8 cellular contexts compared by ENCODE assay signal in genomic region chr12:2812290-2813213, GRCh38. TPM values are rescaled to one million over a fixed set of nuclear protein-coding genes. Genes with fewer than 3 reads are reported as not detected.
DNase-seq lines count a peak whose midpoint lies in the region; TF ChIP-seq lines count a peak whose summit lies in the region.

Gene ITFG2, plus strand, starts transcription at chr12:2812668. Its CDS starts 93 bp downstream, at chr12:2812761.

- peak within 1 kb of the TSS; percentile 75 for H3K4me3 ChIP-seq in HFF-Myc (replicated peaks; ENCODE audit: low read depth, low read length)
- peak within 1 kb of the TSS; percentile 73 for H3K4me3 ChIP-seq in neuron (ENCODE audit: low read length)
- peak within 1 kb of the TSS; percentile 77 to 99 (median 91) for H3K4me3 ChIP-seq in subcutaneous abdominal adipose tissue (ENCODE audit: low read depth in 1 of 5, low read length in 5 of 5)

- H3K36me3 ChIP-seq in neuron (ENCODE audit: insufficient read depth, low read length) (peaks cover 3% of the 10 kb centered on the region), subcutaneous abdominal adipose tissue (ENCODE audit: control insufficient read depth in 5 of 5, insufficient read depth in 5 of 5, low read length in 5 of 5) (peaks cover 0 to 16% (median 6%) of the 10 kb centered on the region in 5 donors)

- no peaks in the 10 kb centered on the region for H3K27me3 ChIP-seq in neuron (ENCODE audit: insufficient read depth, low read length)
- H3K27me3 ChIP-seq in subcutaneous abdominal adipose tissue (ENCODE audit: control insufficient read depth in 5 of 5, insufficient read depth in 4 of 5, low read length in 5 of 5), result no peaks in the 10 kb centered on the region

- H3K4me1 Mint-ChIP-seq in activated naive CD4-positive, alpha-beta T cell treated with anti-CD3 and anti-CD28 coated beads for 36 hours (ENCODE audit: low read depth), result peaks cover 25% of the 10 kb centered on the region

- H3K4me1 ChIP-seq in neuron (ENCODE audit: insufficient read depth, low read length) (peaks cover 11% of the 10 kb centered on the region), subcutaneous abdominal adipose tissue (ENCODE audit: control insufficient read depth in 5 of 5, insufficient read depth in 5 of 5, low read length in 5 of 5) (peaks cover 7 to 27% (median 22%) of the 10 kb centered on the region in 5 donors)

- H3K9me3 ChIP-seq in neuron (ENCODE audit: low read length), result no peaks in the 10 kb centered on the region
- H3K9me3 ChIP-seq in subcutaneous abdominal adipose tissue (ENCODE audit: control insufficient read depth in 5 of 5, low read length in 5 of 5), result no peaks in the 10 kb centered on the region

- peaks cover 9% of the 10 kb centered on the region for H3K36me3 Mint-ChIP-seq in activated naive CD4-positive, alpha-beta T cell treated with anti-CD3 and anti-CD28 coated beads for 36 hours (ENCODE audit: low read depth)

- H3K4me3 Mint-ChIP-seq in activated naive CD4-positive, alpha-beta T cell treated with anti-CD3 and anti-CD28 coated beads for 36 hours, result peak within 1 kb of the TSS; percentile 99

- peak within 1 kb of the TSS; percentile 94 for H3K27ac ChIP-seq in subcutaneous abdominal adipose tissue (ENCODE audit: low read depth, low read length)

- peak; percentile 93 for DNase-seq in GM04503 (ENCODE audit: low read depth)
- peak; percentile 93 for DNase-seq in HFF-Myc (ENCODE audit: extremely low read depth, low read depth)
- peak; percentile 100 for DNase-seq in NAMALWA (ENCODE audit: low spot score)
- peak; percentile 100 for DNase-seq in SK-N-DZ (ENCODE audit: low spot score)
- peak; percentile 98 for DNase-seq in activated naive CD4-positive, alpha-beta T cell treated with anti-CD3 and anti-CD28 coated beads for 36 hours
- peak; percentile 98 for DNase-seq in foreskin melanocyte

- CTCF ChIA-PET in activated naive CD4-positive, alpha-beta T cell treated with anti-CD3 and anti-CD28 coated beads for 36 hours (lab: Charles Lee), result interaction anchor here (0.5 to 2.1 kb wide), 4 partner anchors 14 to 100 kb away, joined by 5 to 10 read pairs (median 5); no protein-coding TSS in a partner anchor

- H3K27me3 Mint-ChIP-seq in activated naive CD4-positive, alpha-beta T cell treated with anti-CD3 and anti-CD28 coated beads for 36 hours (ENCODE audit: low read depth), result no peaks in the 10 kb centered on the region

- no peak for TF ChIP-seq CTCF in HFF-Myc (IDR thresholded peaks at IDR 0.05; ENCODE audit: low read depth, low read length, missing control alignments)

- no peaks in the 10 kb centered on the region for H3K9me3 Mint-ChIP-seq in activated naive CD4-positive, alpha-beta T cell treated with anti-CD3 and anti-CD28 coated beads for 36 hours

- peak within 1 kb of the TSS; percentile 65 to 88 (median 84) for H3K9ac ChIP-seq in subcutaneous abdominal adipose tissue (ENCODE audit: low read length in 5 of 5)

- intact Hi-C loops in activated naive CD4-positive, alpha-beta T cell treated with anti-CD3 and anti-CD28 coated beads for 36 hours (cut with micrococcal nuclease), result loop anchor here (1.0 to 2.0 kb wide), 6 partner anchors 18 to 1016 kb away; partner anchors contain the start of genes FKBP4, FOXM1, RHNO1 and TULP3

- H2AFZ ChIP-seq in neuron (ENCODE audit: low read depth, low read length), result no peak within 1 kb of the TSS

- H3K27ac Mint-ChIP-seq in activated naive CD4-positive, alpha-beta T cell treated with anti-CD3 and anti-CD28 coated beads for 36 hours, result peak within 1 kb of the TSS; percentile 98

RNA-seq across cellular contexts. Expression of gene ITFG2, which starts in this region (rescaled TPM):
- 45.1 and 55.1 TPM in 2 replicates for polyA plus RNA-seq in SK-N-DZ (2014; cell fraction: cytosol; rRNA removed)
- 63.4 and 88.2 TPM in 2 replicates for polyA plus RNA-seq in SK-N-DZ (2014; cell fraction: nucleus; rRNA removed)
- 10 to 100 TPM; 27.5 to 30.5 TPM for total RNA-seq in activated naive CD4-positive, alpha-beta T cell treated with anti-CD3 and anti-CD28 coated beads for 36 hours

Comparison
In these comparisons a context has a peak if more than half of its experiments do, and no peak if none do; other contexts are left out.
1. Peak in every context shown above with its lines: DNase-seq, H3K4me3 ChIP-seq and H3K27ac ChIP-seq.